In the genomic region with DNA sequence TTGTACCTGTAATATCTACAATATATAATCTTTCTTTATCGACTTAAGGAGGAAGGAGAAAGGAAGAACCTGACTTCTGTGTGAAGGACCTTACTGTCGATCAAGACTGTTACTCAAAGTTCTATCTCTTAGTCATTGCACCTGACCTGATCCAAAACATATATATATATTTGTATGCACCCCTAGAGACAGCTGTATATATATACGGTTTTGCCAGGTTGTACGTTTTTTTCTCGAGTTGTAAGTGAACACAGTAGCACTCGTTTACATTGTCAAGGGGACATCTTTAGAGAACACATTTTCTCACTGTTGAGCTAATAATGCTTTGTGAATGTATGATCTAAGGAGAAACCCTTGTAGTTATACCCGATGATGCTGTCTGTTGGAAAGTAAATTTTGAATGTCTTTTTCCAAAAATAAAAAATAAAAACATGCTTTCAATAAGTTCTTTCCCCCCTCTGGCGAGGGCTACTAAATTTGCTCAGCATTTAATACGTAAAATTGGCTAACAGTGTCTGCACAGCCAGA, we compare ENCODE assay signal across 8 cellular contexts. TPM values are rescaled to one million over a fixed set of nuclear protein-coding genes. Genes with fewer than 3 reads are reported as not detected.
A peak's percentile ranks its signal among the peaks of the same experiment; 100 is the strongest.
DNase-seq lines count a peak whose midpoint lies in the region; ATAC-seq, FAIRE-seq and TF ChIP-seq lines count a peak whose summit lies in the region.

No MANE protein-coding gene starts in this region.

- no peak for ATAC-seq in SK-N-SH treated with all-trans-retinoic acid at 6 μM for 48 hours
- peak in 2 of 4 donors; percentile 7 to 10 for ATAC-seq in pancreas
- no peak for ATAC-seq in GM21825 (IDR thresholded peaks at IDR 0.05; ENCODE audit: unreplicated experiment)

- H3K36me3 ChIP-seq in SK-N-SH (replicated peaks in 1 of 2; ENCODE audit: control insufficient read depth in 1 of 2, insufficient read depth in 2 of 2, low read length in 1 of 2) (peaks cover 9 to 25% of the 10 kb centered on the region in 2 experiments), OCI-LY3 (replicated peaks; ENCODE audit: low read depth, low read length) (peaks cover 10% of the 10 kb centered on the region), endocrine pancreas (ENCODE audit: control insufficient read depth, insufficient read depth, low read length) (no peaks in the 10 kb centered on the region), pancreas (no peaks in the 10 kb centered on the region)

- POLR2A ChIA-PET in SK-N-SH (lab: Yijun Ruan, JAX) = interaction anchor here (1.3 to 2.5 kb wide), 2 partner anchors 26 to 63 kb away, joined by 4 to 21 read pairs; a partner anchor contains a TSS

- H3K4me1 ChIP-seq in SK-N-SH (ENCODE audit: control insufficient read depth in 1 of 2, insufficient read depth in 2 of 2, low read depth in 1 of 2, low read length in 1 of 2) = peaks cover 6 to 12% of the 10 kb centered on the region in 2 experiments; a peak in 3 of 4 replicates
- H3K4me1 ChIP-seq in OCI-LY3 (ENCODE audit: low read length) = peaks cover 4% of the 10 kb centered on the region; the same call in 1 of the 2 replicates
- peaks cover 9% of the 10 kb centered on the region for H3K4me1 ChIP-seq in endocrine pancreas (ENCODE audit: control insufficient read depth, insufficient read depth, low read length)
- H3K4me1 ChIP-seq in pancreas = peaks cover 8 to 9% (median 8%) of the 10 kb centered on the region in 3 donors

- CTCF ChIA-PET in SK-N-SH (lab: Yijun Ruan, JAX) = interaction anchor here (1.2 kb wide), 1 partner anchor 64 kb away, joined by 3 read pairs; no protein-coding TSS in a partner anchor

- no peak for TF ChIP-seq RAD21 in SK-N-SH (IDR thresholded peaks at IDR 0.05; ENCODE audit: low read length)

- TF ChIP-seq CTCF in SK-N-SH (IDR thresholded peaks at IDR 0.05) (no peak), OCI-LY3 (IDR thresholded peaks at IDR 0.05; ENCODE audit: low read depth, low read length) (no peak), pancreas (IDR thresholded peaks at IDR 0.05) (no peak)

- H4K20me1 ChIP-seq in SK-N-SH (ENCODE audit: insufficient read depth) (no peaks in the 10 kb centered on the region), OCI-LY3 (ENCODE audit: insufficient read depth, low read length) (no peaks in the 10 kb centered on the region; the same call in 1 of the 2 replicates)

- H3K79me2 ChIP-seq in SK-N-SH (ENCODE audit: insufficient read depth) (peaks cover 25% of the 10 kb centered on the region), OCI-LY3 (ENCODE audit: low read length) (peaks cover 9% of the 10 kb centered on the region)

- 46% methylated on average over 9 of the region's 9 CpGs for WGBS in SK-N-SH (ENCODE audit: low lambda C conversion rate)
- WGBS in pancreas, 2 donors = 24 to 30% methylated on average over 9 of the region's 9 CpGs

- H3K4me2 ChIP-seq in SK-N-SH = peak overlapping the region; percentile 75
- H3K4me2 ChIP-seq in OCI-LY3 (ENCODE audit: low read length) = peak overlapping the region; percentile 86

- peak overlapping the region; percentile 99 for H2AFZ ChIP-seq in SK-N-SH (ENCODE audit: low read depth)
- peak overlapping the region; percentile 95 for H2AFZ ChIP-seq in OCI-LY3 (ENCODE audit: low read depth, low read length)

- H3K4me3 ChIP-seq in SK-N-SH (ENCODE audit: low read depth in 2 of 2, low read length in 1 of 2) (peak overlapping the region; percentile 73 to 92), OCI-LY3 (ENCODE audit: low read length) (peak overlapping the region; percentile 94), endocrine pancreas (ENCODE audit: control insufficient read depth, insufficient read depth, low read length) (peak overlapping the region; percentile 95), pancreas (peak overlapping the region; percentile 34 to 81 (median 70))

- DNase-seq in SK-N-SH (no peak), pancreas (no peak), SIG-M5 treated with dmso at 0.1 percent for 504 hours (lab: John Stamatoyannopoulos, UW; ENCODE audit: unreplicated experiment) (no peak), 8988T (no peak)

- H3K27me3 ChIP-seq in SK-N-SH (ENCODE audit: insufficient read depth) = no peaks in the 10 kb centered on the region
- H3K27me3 ChIP-seq in OCI-LY3 (ENCODE audit: low read depth, low read length) = no peaks in the 10 kb centered on the region
- H3K27me3 ChIP-seq in endocrine pancreas (ENCODE audit: control insufficient read depth, insufficient read depth, low read length) = no peaks in the 10 kb centered on the region
- no peaks in the 10 kb centered on the region for H3K27me3 ChIP-seq in pancreas

- H3K9ac ChIP-seq in SK-N-SH (peak overlapping the region; percentile 75; the same call in 1 of the 2 replicates), OCI-LY3 (ENCODE audit: low read length) (peak overlapping the region; percentile 70), endocrine pancreas (ENCODE audit: control insufficient read depth, insufficient read depth, low read length) (peak overlapping the region; percentile 57)

- no peak for TF ChIP-seq EP300 in SK-N-SH (IDR thresholded peaks at IDR 0.05; ENCODE audit: borderline replicate concordance in 1 of 2, low read depth in 1 of 2, low read length in 1 of 2)

- intact Hi-C loops in pancreas (cut with DNase I) = no loop called here

- H3F3A ChIP-seq in SK-N-SH (replicated peaks; ENCODE audit: insufficient read depth) = peaks cover 20% of the 10 kb centered on the region

- peak overlapping the region; percentile 66 to 91; a peak in 3 of 4 replicates for H3K27ac ChIP-seq in SK-N-SH (ENCODE audit: low read depth in 2 of 2, low read length in 1 of 2)
- peak overlapping the region; percentile 43 for H3K27ac ChIP-seq in OCI-LY3 (ENCODE audit: low read length)
- peak overlapping the region; percentile 28 to 60 (median 58) for H3K27ac ChIP-seq in pancreas

- no peak for FAIRE-seq in pancreas (lab: Jason Lieb, UNC)

- no peaks in the 10 kb centered on the region for H3K9me3 ChIP-seq in SK-N-SH
- H3K9me3 ChIP-seq in OCI-LY3 (ENCODE audit: insufficient read depth, low read length) = no peaks in the 10 kb centered on the region
- H3K9me3 ChIP-seq in endocrine pancreas (ENCODE audit: control insufficient read depth, low read length) = no peaks in the 10 kb centered on the region
- no peaks in the 10 kb centered on the region for H3K9me3 ChIP-seq in pancreas

- H3K9me2 ChIP-seq in SK-N-SH = no peaks in the 10 kb centered on the region

TF ChIP-seq in SK-N-SH, 30 proteins besides CTCF, POLR2A, EP300 and RAD21 (continues in another document):
- TF ChIP-seq NFIC (IDR thresholded peaks at IDR 0.05; ENCODE audit: borderline replicate concordance) (no peak), RFX5 (IDR thresholded peaks at IDR 0.05; ENCODE audit: low read length) (no peak), POLR2AphosphoS5 (IDR thresholded peaks at IDR 0.05; ENCODE audit: low read depth, low read length) (no peak), TAF1 (IDR thresholded peaks at IDR 0.05; ENCODE audit: borderline replicate concordance, low read depth, low read length) (no peak), NRF1 (IDR thresholded peaks at IDR 0.05; ENCODE audit: low read depth, low read length) (no peak), YY1 (IDR thresholded peaks at IDR 0.05; ENCODE audit: low read depth) (no peak), EZH2phosphoT487 (IDR thresholded peaks at IDR 0.05; ENCODE audit: borderline replicate concordance, low read depth) (no peak)
- TF ChIP-seq, protein P1, sequence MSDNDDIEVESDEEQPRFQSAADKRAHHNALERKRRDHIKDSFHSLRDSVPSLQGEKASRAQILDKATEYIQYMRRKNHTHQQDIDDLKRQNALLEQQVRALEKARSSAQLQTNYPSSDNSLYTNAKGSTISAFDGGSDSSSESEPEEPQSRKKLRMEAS (IDR thresholded peaks at IDR 0.05; ENCODE audit: low read depth) = no peak
- TF ChIP-seq, protein P2, sequence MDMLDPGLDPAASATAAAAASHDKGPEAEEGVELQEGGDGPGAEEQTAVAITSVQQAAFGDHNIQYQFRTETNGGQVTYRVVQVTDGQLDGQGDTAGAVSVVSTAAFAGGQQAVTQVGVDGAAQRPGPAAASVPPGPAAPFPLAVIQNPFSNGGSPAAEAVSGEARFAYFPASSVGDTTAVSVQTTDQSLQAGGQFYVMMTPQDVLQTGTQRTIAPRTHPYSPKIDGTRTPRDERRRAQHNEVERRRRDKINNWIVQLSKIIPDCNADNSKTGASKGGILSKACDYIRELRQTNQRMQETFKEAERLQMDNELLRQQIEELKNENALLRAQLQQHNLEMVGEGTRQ (IDR thresholded peaks at IDR 0.05; ENCODE audit: borderline replicate concordance, low read depth, low read length) = no peak

TF ChIP-seq in SK-N-SH treated with all-trans-retinoic acid at 6 μM for 48 hours, 23 proteins besides CTCF, POLR2A, EP300 and RAD21 (continues in another document):
- TF ChIP-seq, protein P3, sequence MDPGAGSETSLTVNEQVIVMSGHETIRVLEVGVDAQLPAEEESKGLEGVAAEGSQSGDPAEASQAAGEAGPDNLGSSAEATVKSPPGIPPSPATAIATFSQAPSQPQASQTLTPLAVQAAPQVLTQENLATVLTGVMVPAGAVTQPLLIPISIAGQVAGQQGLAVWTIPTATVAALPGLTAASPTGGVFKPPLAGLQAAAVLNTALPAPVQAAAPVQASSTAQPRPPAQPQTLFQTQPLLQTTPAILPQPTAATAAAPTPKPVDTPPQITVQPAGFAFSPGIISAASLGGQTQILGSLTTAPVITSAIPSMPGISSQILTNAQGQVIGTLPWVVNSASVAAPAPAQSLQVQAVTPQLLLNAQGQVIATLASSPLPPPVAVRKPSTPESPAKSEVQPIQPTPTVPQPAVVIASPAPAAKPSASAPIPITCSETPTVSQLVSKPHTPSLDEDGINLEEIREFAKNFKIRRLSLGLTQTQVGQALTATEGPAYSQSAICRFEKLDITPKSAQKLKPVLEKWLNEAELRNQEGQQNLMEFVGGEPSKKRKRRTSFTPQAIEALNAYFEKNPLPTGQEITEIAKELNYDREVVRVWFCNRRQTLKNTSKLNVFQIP (CRISPR knock-in tag; IDR thresholded peaks at IDR 0.05; ENCODE audit: borderline replicate concordance, low read depth) = no peak
- no peak for TF ChIP-seq CSDC2 (CRISPR knock-in tag; IDR thresholded peaks at IDR 0.05)
- TF ChIP-seq ZFP30 (CRISPR knock-in tag; IDR thresholded peaks at IDR 0.05) = no peak
- no peak for TF ChIP-seq ZNF565 (CRISPR knock-in tag; conservative IDR thresholded peaks at IDR 0.05; ENCODE audit: low read depth)
- TF ChIP-seq BACH2 (CRISPR knock-in tag; IDR thresholded peaks at IDR 0.05; ENCODE audit: borderline replicate concordance) = no peak
- TF ChIP-seq ZNF70 (CRISPR knock-in tag; IDR thresholded peaks at IDR 0.05) = no peak
- no peak for TF ChIP-seq GLIS3 (CRISPR knock-in tag; IDR thresholded peaks at IDR 0.05)
- TF ChIP-seq ESRRG (CRISPR knock-in tag; IDR thresholded peaks at IDR 0.05) = no peak
- TF ChIP-seq TCF4 (CRISPR knock-in tag; IDR thresholded peaks at IDR 0.05; ENCODE audit: borderline replicate concordance) = no peak
- no peak for TF ChIP-seq ZNF8 (CRISPR knock-in tag; IDR thresholded peaks at IDR 0.05)

RNA-seq across cellular contexts. Expression of a gene that starts 0.5 kb away (rescaled TPM):
- polyA plus RNA-seq in SK-N-SH (2012; rRNA removed) = 5.7 and 6.8 TPM in 2 replicates
- polyA plus RNA-seq in SK-N-SH (2012; cell fraction: cytosol; rRNA removed) = 5.6 and 6.7 TPM in 2 replicates
- polyA plus RNA-seq in SK-N-SH (2012; cell fraction: nucleus; rRNA removed) = 7.9 and 9.8 TPM in 2 replicates
- total RNA-seq in pancreas = 1 to 10 TPM; 5.0 to 8.6 (median 6.6) TPM
- polyA plus RNA-seq in pancreas = 1 to 10 TPM; 4.1 to 4.2 TPM

RNA-seq across cellular contexts. Expression of a gene that starts 58.7 kb away (rescaled TPM):
- polyA plus RNA-seq in SK-N-SH (2012; rRNA removed) (30.9 and 47.5 TPM in 2 replicates), pancreas (10 to 100 TPM; 11.3 to 17.2 TPM)
- 28.8 and 42.6 TPM in 2 replicates for polyA plus RNA-seq in SK-N-SH (2012; cell fraction: cytosol; rRNA removed)
- polyA plus RNA-seq in SK-N-SH (2012; cell fraction: nucleus; rRNA removed) = 48.3 and 78.5 TPM in 2 replicates
- total RNA-seq in pancreas = 10 to 100 TPM; 11.3 to 22.1 (median 14.6) TPM
